2 cellular contexts compared by ENCODE assay signal in genomic region chr6:38209291-38209865, GRCh38.
TF ChIP-seq lines count a peak whose summit lies in the region.

No MANE protein-coding gene starts in this region.

TF ChIP-seq in IMR-90, 13 proteins besides CTCF, POLR2A, EP300 and RAD21:
- TF ChIP-seq MAFK (IDR thresholded peaks at IDR 0.05; ENCODE audit: low read depth, low read length) (no peak), NFE2L2 (IDR thresholded peaks at IDR 0.05; ENCODE audit: low read depth, low read length) (no peak), BHLHE40 (IDR thresholded peaks at IDR 0.05; ENCODE audit: low read depth, low read length) (no peak)

TF ChIP-seq in GM12878, 131 proteins besides CTCF, POLR2A, EP300 and RAD21:
- 0 out of 2 replicates have a peak, but pooled peaks have one; percentile 12 for TF ChIP-seq NR2F1 (conservative IDR thresholded peaks at IDR 0.05)
- TF ChIP-seq ZNF384 (IDR thresholded peaks at IDR 0.05; ENCODE audit: borderline replicate concordance, low read depth, low read length): no peak
- TF ChIP-seq RUNX3 (IDR thresholded peaks at IDR 0.05; ENCODE audit: low read length): peak; percentile 68
TF ChIP-seq in GM12878: peak in this region for 2.
